In the genomic region with DNA sequence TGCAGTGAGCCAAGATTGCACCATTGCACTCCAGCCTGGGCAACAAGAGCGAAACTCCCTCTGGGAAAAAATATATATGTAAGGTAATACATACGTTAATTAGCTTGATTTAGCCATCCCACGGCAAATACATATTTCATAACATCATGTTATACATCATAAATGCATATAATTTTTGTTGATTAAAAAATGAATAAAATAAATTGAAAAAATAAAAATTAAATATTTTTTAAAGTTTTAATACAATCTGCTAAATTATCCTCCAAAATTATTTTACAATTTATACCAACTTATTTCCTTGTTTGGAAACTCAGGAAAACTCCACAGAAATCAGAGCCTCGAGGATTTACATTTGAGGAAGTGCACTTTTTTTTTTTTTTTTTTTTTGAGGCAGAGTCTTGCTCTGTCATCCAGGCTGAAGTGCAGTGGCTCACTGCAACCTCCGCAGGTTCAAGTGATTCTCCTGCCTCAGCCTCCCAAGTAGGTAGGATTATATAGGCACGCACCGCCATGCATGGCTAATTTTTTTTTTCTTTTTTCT, we compare ENCODE assay signal across 20 cellular contexts. TPM values are rescaled to one million over a fixed set of nuclear protein-coding genes. Genes with fewer than 3 reads are reported as not detected.
DNase-seq lines count a peak whose midpoint lies in the region; ATAC-seq, FAIRE-seq and TF ChIP-seq lines count a peak whose summit lies in the region.
"Had no signal": no experiment of that assay in that cellular context is flagged by ENCODE, and none has a peak within 500 bp of the region (broad histone marks: within the 10 kb centered on the region; RNA-seq: fewer than 3 reads in every experiment).

No MANE protein-coding gene starts in this region.

- CTCF ChIA-PET in HEK293T (lab: Yijun Ruan, JAX) (interaction anchor here (0.6 kb wide), 1 partner anchor 214 kb away, joined by 3 read pairs; no protein-coding TSS in a partner anchor), WTC11 (lab: Charles Lee) (interaction anchor here (1.6 kb wide), 1 partner anchor 11 kb away, joined by 4 read pairs; no protein-coding TSS in a partner anchor), RWPE1 (lab: Yijun Ruan, JAX) (interaction anchor here (0.7 to 0.8 kb wide), 2 partner anchors 97 to 276 kb away, joined by 3 to 4 read pairs; no protein-coding TSS in a partner anchor)

- no peaks in the 10 kb centered on the region for H3K9me3 Mint-ChIP-seq in WTC11
- H3K9me3 Mint-ChIP-seq: CD4-positive, CD25-positive, alpha-beta regulatory T cell; CD8-positive, alpha-beta memory T cell; H9 had no signal

- no peaks in the 10 kb centered on the region for H3K27me3 Mint-ChIP-seq in WTC11 (ENCODE audit: low read depth)
- H3K27me3 Mint-ChIP-seq: B cell; CD4-positive, CD25-positive, alpha-beta regulatory T cell; CD8-positive, alpha-beta memory T cell had no signal

- POLR2A ChIA-PET in HEK293T (lab: Yijun Ruan, JAX): no interaction called here
- POLR2A ChIA-PET in WTC11 (lab: Charles Lee): interaction anchor here (0.7 kb wide), 1 partner anchor 311 kb away, joined by 3 read pairs; no protein-coding TSS in a partner anchor
- POLR2A ChIA-PET in RWPE1 (lab: Yijun Ruan, JAX; ENCODE audit: low non-redundant PET): no interaction called here

- H3K27ac Mint-ChIP-seq in WTC11: no peak overlapping the region
- H3K27ac Mint-ChIP-seq: B cell; CD4-positive, CD25-positive, alpha-beta regulatory T cell; CD8-positive, alpha-beta memory T cell; H9 had no signal

- TF ChIP-seq CTCF in WTC11 (IDR thresholded peaks at IDR 0.05) (no peak), kidney (IDR thresholded peaks at IDR 0.05; ENCODE audit: borderline replicate concordance, extremely low read depth, insufficient read depth) (no peak), RWPE1 (conservative IDR thresholded peaks at IDR 0.05; ENCODE audit: low read depth) (no peak)

- H3K4me3 Mint-ChIP-seq in WTC11: no peak overlapping the region
- H3K4me3 Mint-ChIP-seq: B cell; CD4-positive, CD25-positive, alpha-beta regulatory T cell; CD8-positive, alpha-beta memory T cell; H9 had no signal

- H3K36me3 Mint-ChIP-seq in WTC11: peaks cover 61% of the 10 kb centered on the region

- no peaks in the 10 kb centered on the region for H3K4me1 Mint-ChIP-seq in WTC11
- H3K4me1 Mint-ChIP-seq: B cell; CD4-positive, CD25-positive, alpha-beta regulatory T cell; CD8-positive, alpha-beta memory T cell; H9 had no signal

- no peak overlapping the region for H3K27ac ChIP-seq in kidney (ENCODE audit: low read depth in 2 of 2, low read length in 2 of 2)
- H3K27ac ChIP-seq in RWPE1: no peak overlapping the region
- H3K27ac ChIP-seq: 22Rv1; BLaER1 treated with 17β-estradiol and CSF1 and Interleukin-3, amounts not matched to agents 10 nM and 100 nM had no signal

- DNase-seq in HEK293T (ENCODE audit: extremely low spot score) (no peak), WTC11 (ENCODE audit: low spot score) (no peak), kidney (no peak), amygdala (lab: John Stamatoyannopoulos, UW) (no peak), Ammon's horn (ENCODE audit: low spot score) (no peak), RWPE1 (ENCODE audit: low spot score) (no peak)
- DNase-seq: CD4-positive, CD25-positive, alpha-beta regulatory T cell; CD8-positive, alpha-beta memory T cell; COR-L47; DMS 273 treated with DMSO at 0.1 percent for 48 hours; GF-D8; IMR-90; KG1 had no signal

- H3K4me3 ChIP-seq in kidney (ENCODE audit: low read length in 2 of 2): no peak overlapping the region
- H3K4me3 ChIP-seq: BLaER1 treated with 17β-estradiol and CSF1 and Interleukin-3, amounts not matched to agents 10 nM and 100 nM had no signal

- no peaks in the 10 kb centered on the region for H3K4me1 ChIP-seq in kidney (ENCODE audit: control insufficient read depth in 1 of 2, insufficient read depth in 1 of 2, low read depth in 1 of 2, low read length in 2 of 2)
- H3K4me1 ChIP-seq: BLaER1 treated with 17β-estradiol and CSF1 and Interleukin-3, amounts not matched to agents 10 nM and 100 nM had no signal

- intact Hi-C loops in kidney (cut with DNase I): no loop called here

- no peak for ATAC-seq in WTC11

- no peak overlapping the region for H3K9ac ChIP-seq in kidney (ENCODE audit: low read length in 2 of 2)
- H3K9ac ChIP-seq: BLaER1 treated with 17β-estradiol and CSF1 and Interleukin-3, amounts not matched to agents 10 nM and 100 nM had no signal

- peak; percentile 66 for FAIRE-seq in A204.1 (lab: Jason Lieb, UNC)
- peak; percentile 68 for FAIRE-seq in kidney (lab: Jason Lieb, UNC)
- FAIRE-seq: H1, HTR-8/SVneo had no signal

- no peaks in the 10 kb centered on the region for H3K9me3 ChIP-seq in kidney (ENCODE audit: control insufficient read depth in 1 of 2, low read length in 2 of 2)
- H3K9me3 ChIP-seq: BLaER1 treated with 17β-estradiol and CSF1 and Interleukin-3, amounts not matched to agents 10 nM and 100 nM had no signal

- peaks cover 6 to 14% of the 10 kb centered on the region in 2 donors for H3K36me3 ChIP-seq in kidney (ENCODE audit: control insufficient read depth in 1 of 2, insufficient read depth in 2 of 2, low read length in 2 of 2)

TF ChIP-seq in HEK293T, 16 proteins besides CTCF, POLR2A, EP300 and RAD21:
- TF ChIP-seq FOXK2 (IDR thresholded peaks at IDR 0.05) (no peak), ZNF384 (IDR thresholded peaks at IDR 0.05) (0 out of 2 replicates have a peak, but pooled peaks have one; percentile 10)
TF ChIP-seq in HEK293T: peak in this region for 1.

TF ChIP-seq in WTC11, 78 proteins besides CTCF, POLR2A, EP300 and RAD21:
- TF ChIP-seq ZNF219 (CRISPR knock-in tag; IDR thresholded peaks at IDR 0.05; ENCODE audit: borderline replicate concordance) (no peak), E2F5 (CRISPR knock-in tag; IDR thresholded peaks at IDR 0.05) (no peak), PRDM15 (CRISPR knock-in tag; IDR thresholded peaks at IDR 0.05) (no peak), HMGA2 (CRISPR knock-in tag; IDR thresholded peaks at IDR 0.05) (peak; percentile 91), ZNF423 (CRISPR knock-in tag; IDR thresholded peaks at IDR 0.05) (no peak)

RNA-seq across cellular contexts. Expression of gene IPO9, which starts 12.6 kb away (rescaled TPM):
- total RNA-seq in WTC11 (2021) (94.1 to 98.6 TPM (median 97.2 TPM) in 3 replicates), kidney (39.7 TPM)
- 21.6 TPM for polyA plus RNA-seq in kidney (ENCODE audit: insufficient read depth, low read depth, low replicate concordance)
